ENCODE assay signal across 20 cellular contexts in the genomic region with DNA sequence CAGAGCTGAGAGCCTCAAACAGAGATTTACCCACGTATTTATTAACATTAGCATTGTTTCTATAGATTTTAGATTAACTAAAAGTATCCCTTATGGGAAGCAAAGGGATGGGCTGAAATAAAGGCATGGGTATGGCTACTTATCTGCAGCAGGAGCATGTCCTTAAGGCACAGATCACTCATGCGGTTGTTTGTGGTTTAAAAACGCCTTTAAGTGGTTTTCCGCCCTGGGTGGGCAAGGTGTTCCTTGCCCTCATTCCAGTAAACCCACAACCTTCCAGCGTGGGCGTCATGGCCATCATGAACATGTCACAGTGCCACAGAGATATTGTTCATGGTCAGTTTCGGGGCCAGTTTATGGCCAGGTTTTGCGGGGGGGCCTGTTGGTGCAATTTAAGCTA. TPM values are rescaled to one million over a fixed set of nuclear protein-coding genes. Genes with fewer than 3 reads are reported as not detected.
"Had no signal": no experiment of that assay in that cellular context is flagged by ENCODE, and none has a peak within 500 bp of the region (broad histone marks: within the 10 kb centered on the region; RNA-seq: fewer than 3 reads in every experiment).

No MANE protein-coding gene starts in this region.

RNA-seq across cellular contexts. Expression of gene PVR, which starts 12.1 kb away (rescaled TPM):
- total RNA-seq: activated B cell treated with CpG ODN at 0.5 μM for 24 hours had no signal

RNA-seq across cellular contexts. Expression of gene IGSF23, which starts 18.2 kb away (rescaled TPM):
- total RNA-seq: activated B cell treated with CpG ODN at 0.5 μM for 24 hours; activated CD4-positive, alpha-beta memory T cell treated with anti-CD3 and anti-CD28 coated beads for 36 hours; activated CD4-positive, alpha-beta T cell treated with anti-CD3 and anti-CD28 coated beads, Interleukin-2, amount 10 ng/mL, durations not matched to agents 24 days and 14 days; activated CD8-positive, alpha-beta memory T cell treated with anti-CD3 and anti-CD28 coated beads for 36 hours; activated CD8-positive, alpha-beta T cell treated with anti-CD3 and anti-CD28 coated beads for 36 hours; activated naive CD4-positive, alpha-beta T cell treated with anti-CD3 and anti-CD28 coated beads for 36 hours; activated naive CD4-positive, alpha-beta T cell treated with anti-CD3 and anti-CD28 coated beads, Interleukin-2, amount 50 U/mL, for 72 hours; activated naive CD8-positive, alpha-beta T cell treated with anti-CD3 and anti-CD28 coated beads for 36 hours; activated T-cell treated with anti-CD3 and anti-CD28 coated beads, Interleukin-2, amount 50 U/mL, for 4 hours; activated T-cell treated with anti-CD3 and anti-CD28 coated beads, Interleukin-2, amount 50 U/mL, for 72 hours; activated T-helper 1 cell treated with anti-CD3 and anti-CD28 coated beads, Interleukin-12 subunit alpha, Interleukin-12 subunit beta, Interleukin-2, Interleukin-4 antibody, amounts not matched to agents 30 ng/mL and 10 ng/mL and 1 ng/mL, durations not matched to agents 14 hours and 24 hours and 36 hours; activated T-helper 17 cell treated with anti-CD3 and anti-CD28 coated beads, Interleukin-2, amount 50 U/mL, for 72 hours; adrenal gland; aorta; bronchial epithelial cell; cardiac muscle cell; T-cell; T-helper 1 cell treated with Interleukin-12 subunit alpha and Interleukin-12 subunit beta and Interleukin-4 antibody, amounts not matched to agents 30 ng/mL and 1 ng/mL, for 36 hours; T-helper 17 cell; T-helper 2 cell treated with Interferon-gamma antibody and Interleukin-4, amounts not matched to agents 100 ng/mL and 5 ng/mL, for 36 hours had no signal
- polyA plus RNA-seq: adrenal gland, cardiac muscle cell had no signal

RNA-seq across cellular contexts. Expression of gene CEACAM19, which starts 39.7 kb away (rescaled TPM):
- total RNA-seq: activated B cell treated with CpG ODN at 0.5 μM for 24 hours had no signal
